In the genomic region with DNA sequence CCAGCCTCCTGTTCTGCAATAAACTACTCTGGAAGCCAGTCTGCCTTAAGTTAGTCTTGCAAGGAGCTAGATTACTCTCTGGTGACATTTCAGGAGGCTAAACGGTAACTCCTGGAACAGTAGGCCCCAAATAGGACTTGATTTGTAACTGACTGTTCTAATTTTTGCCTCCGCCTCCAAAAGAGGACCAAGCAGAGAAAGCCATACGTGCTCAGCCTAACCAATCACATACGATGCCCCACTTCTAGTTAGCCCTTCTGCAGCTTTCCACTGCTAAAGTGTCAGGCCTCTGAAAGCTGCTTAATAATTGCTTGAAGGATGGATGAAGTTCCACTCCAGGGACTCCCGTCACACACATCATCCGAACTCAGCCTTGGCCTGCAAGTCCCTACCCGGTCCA, we compare ENCODE assay signal across 8 cellular contexts. TPM values are rescaled to one million over a fixed set of nuclear protein-coding genes. Genes with fewer than 3 reads are reported as not detected.
DNase-seq lines count a peak whose midpoint lies in the region; ATAC-seq and TF ChIP-seq lines count a peak whose summit lies in the region.

No MANE protein-coding gene starts in this region.

- peaks cover 0 to 3% (median 0%) of the 10 kb centered on the region in 5 donors for H3K9me3 Mint-ChIP-seq in CD8-positive, alpha-beta memory T cell

- H3K36me3 ChIP-seq in CD8-positive, alpha-beta memory T cell (ENCODE audit: insufficient read depth, low read length): peaks cover 19% of the 10 kb centered on the region

- no peak for TF ChIP-seq POLR2A in NB4 (IDR thresholded peaks at IDR 0.05; ENCODE audit: extremely low read depth, insufficient read length)

- no peak for DNase-seq in CD8-positive, alpha-beta memory T cell
- DNase-seq in NB4 (ENCODE audit: low read depth): peak; percentile 10
- no peak for DNase-seq in SKM-1 (lab: John Stamatoyannopoulos, UW; ENCODE audit: unreplicated experiment)

- H3K27me3 ChIP-seq in CD8-positive, alpha-beta memory T cell (ENCODE audit: insufficient read depth, low read length, poor library complexity, severe bottlenecking): no peaks in the 10 kb centered on the region
- H3K27me3 ChIP-seq in mononuclear cell (ENCODE audit: insufficient read depth, low read length): no peaks in the 10 kb centered on the region

- H3K9me3 ChIP-seq in CD8-positive, alpha-beta memory T cell (ENCODE audit: low read length): no peaks in the 10 kb centered on the region
- H3K9me3 ChIP-seq in mononuclear cell (ENCODE audit: low read depth, low read length): no peaks in the 10 kb centered on the region

- no peak for ATAC-seq in GM21529 (IDR thresholded peaks at IDR 0.05; ENCODE audit: unreplicated experiment)
- no peak for ATAC-seq in HG02885 (IDR thresholded peaks at IDR 0.05; ENCODE audit: poor library complexity, unreplicated experiment)
- no peak for ATAC-seq in GM18519 (IDR thresholded peaks at IDR 0.05; ENCODE audit: low FRiP score, unreplicated experiment)

- H3K27me3 Mint-ChIP-seq in CD8-positive, alpha-beta memory T cell: no peaks in the 10 kb centered on the region

- peaks cover 36 to 49% (median 40%) of the 10 kb centered on the region in 3 donors for H3K4me1 Mint-ChIP-seq in CD8-positive, alpha-beta memory T cell

- CTCF ChIA-PET in CD8-positive, alpha-beta memory T cell (lab: Charles Lee): no interaction called here

- peaks cover 27% of the 10 kb centered on the region for H3K4me1 ChIP-seq in CD8-positive, alpha-beta memory T cell (ENCODE audit: insufficient read depth, low read length)
- H3K4me1 ChIP-seq in mononuclear cell (ENCODE audit: insufficient read depth, low read length): peaks cover 21% of the 10 kb centered on the region

- H3K27ac ChIP-seq in CD8-positive, alpha-beta memory T cell (ENCODE audit: low read depth, low read length): peak overlapping the region; percentile 94
- peak overlapping the region; percentile 74 for H3K27ac ChIP-seq in cingulate gyrus (ENCODE audit: low read depth, low read length)

- peaks cover 9 to 38% (median 29%) of the 10 kb centered on the region in 3 donors for H3K36me3 Mint-ChIP-seq in CD8-positive, alpha-beta memory T cell

- peak overlapping the region; percentile 89 to 96 (median 95) for H3K4me3 Mint-ChIP-seq in CD8-positive, alpha-beta memory T cell

- TF ChIP-seq CTCF in NB4 (IDR thresholded peaks at IDR 0.05; ENCODE audit: low read depth, low read length): no peak

- POLR2A ChIA-PET in CD8-positive, alpha-beta memory T cell (lab: Charles Lee): interaction anchor here (0.6 to 1.2 kb wide), 2 partner anchors 148 to 236 kb away, joined by 3 read pairs; a partner anchor contains a TSS

- H3K4me3 ChIP-seq in CD8-positive, alpha-beta memory T cell (ENCODE audit: low read length): peak overlapping the region; percentile 85
- H3K4me3 ChIP-seq in NB4 (ENCODE audit: low read depth, low read length) (peak overlapping the region; percentile 87), mononuclear cell (ENCODE audit: low read length) (peak overlapping the region; percentile 74)

- peak overlapping the region; percentile 91 to 99 (median 97) for H3K27ac Mint-ChIP-seq in CD8-positive, alpha-beta memory T cell

RNA-seq across cellular contexts. Expression of a gene that starts 0.7 kb away (rescaled TPM):
- 10 to 100 TPM; 11.1 to 11.7 TPM for total RNA-seq in CD8-positive, alpha-beta memory T cell
- 4.0 TPM for polyA plus RNA-seq in CD8-positive, alpha-beta memory T cell
- total RNA-seq in mononuclear cell: 78.5 TPM

RNA-seq across cellular contexts. Expression of a gene that starts 10.4 kb away (rescaled TPM):
- total RNA-seq in CD8-positive, alpha-beta memory T cell: 1 to 10 TPM; 1.3 to 2.7 TPM
- polyA plus RNA-seq in CD8-positive, alpha-beta memory T cell: not detected
- 0.31 TPM for total RNA-seq in mononuclear cell

RNA-seq across cellular contexts. Expression of a gene that starts 39.1 kb away (rescaled TPM):
- total RNA-seq in CD8-positive, alpha-beta memory T cell: 10 to 100 TPM; 45.5 to 52.0 TPM
- polyA plus RNA-seq in CD8-positive, alpha-beta memory T cell: 7.5 TPM
- 90.5 TPM for total RNA-seq in mononuclear cell

RNA-seq across cellular contexts. Expression of a gene that starts 49.9 kb away (rescaled TPM):
- total RNA-seq in CD8-positive, alpha-beta memory T cell: 10 to 100 TPM; 26.6 to 27.8 TPM
- 13.0 TPM for polyA plus RNA-seq in CD8-positive, alpha-beta memory T cell
- 37.5 TPM for total RNA-seq in mononuclear cell
